Comparison of ENCODE assay signal across 1 cellular context in the genomic region with DNA sequence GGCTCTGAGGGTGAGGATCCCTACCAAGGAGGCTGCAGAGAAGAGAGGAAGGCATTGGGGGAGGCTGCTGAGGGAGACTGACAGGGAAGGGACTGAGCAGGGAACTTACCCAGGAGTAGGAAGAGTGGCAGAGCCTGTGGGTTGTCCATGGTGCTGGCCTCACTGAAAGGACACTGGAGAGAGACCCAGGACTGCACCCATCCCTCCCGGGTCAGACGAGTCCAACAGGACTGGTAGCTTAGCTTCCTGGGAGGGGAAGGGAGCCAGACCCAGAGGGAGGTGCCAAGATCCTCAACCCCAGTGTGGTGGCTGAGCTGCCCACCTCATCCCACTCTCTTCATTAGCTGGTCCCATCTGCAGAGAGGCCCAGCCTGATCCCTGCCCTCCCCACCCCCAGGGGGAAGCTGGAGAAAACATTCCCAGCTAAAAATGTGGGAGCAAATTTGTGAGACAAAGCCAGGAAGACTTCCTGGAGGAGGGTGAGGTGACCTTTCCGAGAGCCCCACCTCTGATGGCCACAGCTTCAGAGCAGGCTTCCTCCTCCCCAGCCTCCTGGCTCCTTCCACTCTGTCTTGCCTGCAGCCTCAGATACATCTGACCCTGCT.
TF ChIP-seq lines count a peak whose summit lies in the region.

A gene (minus strand): TSS at position 164 of the 605 bp plus-strand sequence. CDS start 15 bp downstream, at position 149.

TF ChIP-seq in A549, 52 proteins besides CTCF, POLR2A, EP300 and RAD21 (continued from another document):
- TF ChIP-seq, protein P1, sequence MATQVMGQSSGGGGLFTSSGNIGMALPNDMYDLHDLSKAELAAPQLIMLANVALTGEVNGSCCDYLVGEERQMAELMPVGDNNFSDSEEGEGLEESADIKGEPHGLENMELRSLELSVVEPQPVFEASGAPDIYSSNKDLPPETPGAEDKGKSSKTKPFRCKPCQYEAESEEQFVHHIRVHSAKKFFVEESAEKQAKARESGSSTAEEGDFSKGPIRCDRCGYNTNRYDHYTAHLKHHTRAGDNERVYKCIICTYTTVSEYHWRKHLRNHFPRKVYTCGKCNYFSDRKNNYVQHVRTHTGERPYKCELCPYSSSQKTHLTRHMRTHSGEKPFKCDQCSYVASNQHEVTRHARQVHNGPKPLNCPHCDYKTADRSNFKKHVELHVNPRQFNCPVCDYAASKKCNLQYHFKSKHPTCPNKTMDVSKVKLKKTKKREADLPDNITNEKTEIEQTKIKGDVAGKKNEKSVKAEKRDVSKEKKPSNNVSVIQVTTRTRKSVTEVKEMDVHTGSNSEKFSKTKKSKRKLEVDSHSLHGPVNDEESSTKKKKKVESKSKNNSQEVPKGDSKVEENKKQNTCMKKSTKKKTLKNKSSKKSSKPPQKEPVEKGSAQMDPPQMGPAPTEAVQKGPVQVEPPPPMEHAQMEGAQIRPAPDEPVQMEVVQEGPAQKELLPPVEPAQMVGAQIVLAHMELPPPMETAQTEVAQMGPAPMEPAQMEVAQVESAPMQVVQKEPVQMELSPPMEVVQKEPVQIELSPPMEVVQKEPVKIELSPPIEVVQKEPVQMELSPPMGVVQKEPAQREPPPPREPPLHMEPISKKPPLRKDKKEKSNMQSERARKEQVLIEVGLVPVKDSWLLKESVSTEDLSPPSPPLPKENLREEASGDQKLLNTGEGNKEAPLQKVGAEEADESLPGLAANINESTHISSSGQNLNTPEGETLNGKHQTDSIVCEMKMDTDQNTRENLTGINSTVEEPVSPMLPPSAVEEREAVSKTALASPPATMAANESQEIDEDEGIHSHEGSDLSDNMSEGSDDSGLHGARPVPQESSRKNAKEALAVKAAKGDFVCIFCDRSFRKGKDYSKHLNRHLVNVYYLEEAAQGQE (IDR thresholded peaks at IDR 0.05) = peak; percentile 52; the same call in 1 of the 2 replicates
